Comparison of ENCODE assay signal across 6 cellular contexts in genomic region chr14:105971593-105972500, GRCh38.
"Had no signal": no experiment of that assay in that cellular context is flagged by ENCODE, and none has a peak within 500 bp of the region (broad histone marks: within the 10 kb centered on the region; RNA-seq: fewer than 3 reads in every experiment).

No MANE protein-coding gene starts in this region.

- H3K4me1 ChIP-seq: HAP-1 had no signal

- H3K4me3 ChIP-seq: HAP-1 had no signal

- H3K36me3 ChIP-seq: HAP-1 had no signal

- ATAC-seq: HCT116 had no signal

- H3K9me3 ChIP-seq: HAP-1 had no signal

- DNase-seq: GOT3, H7, IMR-90, KBM-7 had no signal
